Comparison of ENCODE assay signal across 24 cellular contexts in the genomic region with DNA sequence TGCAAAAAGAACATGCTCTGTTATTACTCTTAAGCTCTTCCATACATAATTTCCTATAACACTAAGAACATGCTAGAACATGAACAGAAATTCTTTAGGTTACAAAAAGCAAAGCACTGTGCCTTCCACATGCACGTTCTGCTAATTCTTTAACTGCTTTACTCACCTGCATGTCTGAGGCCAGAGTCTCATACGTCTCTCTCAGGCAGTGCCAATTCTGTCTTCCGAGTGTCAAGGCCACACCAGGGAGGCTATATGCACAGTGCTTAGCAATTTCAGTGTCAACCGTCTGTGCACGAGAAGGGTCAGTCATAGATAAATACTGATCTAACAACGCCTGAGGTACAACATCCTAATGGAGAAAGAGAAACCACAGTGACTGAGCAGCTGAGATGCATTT.
"Had no signal": no experiment of that assay in that cellular context is flagged by ENCODE, and none has a peak within 500 bp of the region (broad histone marks: within the 10 kb centered on the region; RNA-seq: fewer than 3 reads in every experiment).

No MANE protein-coding gene starts in this region.

- H3K4me1 Mint-ChIP-seq: central memory CD8-positive, alpha-beta T cell; naive B cell; nephron had no signal

- H3K27ac Mint-ChIP-seq: nephron, type B pancreatic cell had no signal

- ATAC-seq: gastrocnemius medialis, heart right ventricle, lower lobe of right lung had no signal

- H3K4me1 ChIP-seq: gastrocnemius medialis, uterus had no signal

- H3K27me3 Mint-ChIP-seq: central memory CD8-positive, alpha-beta T cell; naive B cell; type B pancreatic cell had no signal

- H3K4me3 Mint-ChIP-seq: central memory CD8-positive, alpha-beta T cell; naive B cell; nephron; type B pancreatic cell had no signal

- H3K4me3 ChIP-seq: dorsolateral prefrontal cortex, gastrocnemius medialis, heart right ventricle, left ventricle myocardium inferior, lower lobe of right lung, sigmoid colon, skin epidermis, stomach, uterus had no signal

- FAIRE-seq: endometrium, islet of Langerhans had no signal

- H3K9me3 Mint-ChIP-seq: central memory CD8-positive, alpha-beta T cell; naive B cell; nephron had no signal

- DNase-seq: cortex of kidney; dorsolateral prefrontal cortex; effector CD8-positive, alpha-beta T cell; erythroblast; gastrocnemius medialis; heart right ventricle; hypothalamus; left ventricle myocardium inferior; lower lobe of right lung; mesenchymal stem cell; naive B cell; posterior cingulate gyrus; sigmoid colon; stimulated activated CD4-positive, alpha-beta T cell treated with anti-CD3 and anti-CD28 coated beads, Interleukin-2, amount 100 ng/mL, for 24 hours; stimulated activated CD4-positive, alpha-beta T cell treated with anti-CD3 and anti-CD28 coated beads, Interleukin-4, amount 100 ng/mL, for 4 hours; stimulated activated naive CD4-positive, alpha-beta T cell; stomach; uterus had no signal

- H3K27me3 ChIP-seq: dorsolateral prefrontal cortex, gastrocnemius medialis, heart right ventricle, sigmoid colon, stomach, uterus had no signal

- H3K9me3 ChIP-seq: gastrocnemius medialis, heart right ventricle, left ventricle myocardium inferior, lower lobe of right lung, sigmoid colon, stomach, uterus had no signal

- H3K36me3 ChIP-seq: uterus had no signal

- H3K27ac ChIP-seq: dorsolateral prefrontal cortex, gastrocnemius medialis, heart right ventricle, left ventricle myocardium inferior, lower lobe of right lung, sigmoid colon, skin epidermis, stomach, uterus had no signal
